ENCODE assay signal across 23 cellular contexts in the genomic region with DNA sequence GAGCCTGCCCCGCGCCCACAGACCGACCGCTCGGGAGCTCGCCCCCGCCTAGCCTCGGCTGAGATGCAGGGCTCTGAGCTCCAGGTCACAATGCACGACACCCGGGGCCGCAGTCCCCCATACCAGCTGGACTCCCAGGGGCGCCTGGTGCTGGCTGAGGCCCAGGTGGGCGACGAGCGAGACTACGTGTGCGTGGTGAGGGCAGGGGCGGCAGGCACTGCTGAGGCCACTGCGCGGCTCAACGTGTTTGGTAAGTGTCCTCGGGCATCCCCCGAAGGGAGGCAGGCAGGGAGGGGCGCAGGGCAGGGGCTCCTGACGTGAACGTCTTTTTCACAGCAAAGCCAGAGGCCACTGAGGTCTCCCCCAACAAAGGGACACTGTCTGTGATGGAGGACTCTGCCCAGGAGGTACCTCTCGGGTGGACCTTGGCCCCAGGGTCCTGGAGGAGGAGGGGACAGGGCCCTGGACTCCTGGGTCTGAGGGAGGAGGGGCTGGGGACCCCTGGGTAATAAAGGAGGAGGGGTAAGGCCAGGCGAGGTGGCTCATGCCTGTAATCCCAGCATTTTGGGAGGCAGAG. TPM values are rescaled to one million over a fixed set of nuclear protein-coding genes. Genes with fewer than 3 reads are reported as not detected.
DNase-seq lines count a peak whose midpoint lies in the region; ATAC-seq and TF ChIP-seq lines count a peak whose summit lies in the region.
"Had no signal": no experiment of that assay in that cellular context is flagged by ENCODE, and none has a peak within 500 bp of the region (broad histone marks: within the 10 kb centered on the region; RNA-seq: fewer than 3 reads in every experiment).

No MANE protein-coding gene starts in this region.

- DNase-seq in GM03348 (ENCODE audit: low spot score) (peak; percentile 3), HuH-7.5 (ENCODE audit: low spot score) (peak; percentile 32), ascending aorta (ENCODE audit: low spot score in 2 of 2) (no peak), epidermal melanocyte (ENCODE audit: insufficient read length, low spot score) (no peak), anterior cingulate cortex (lab: John Stamatoyannopoulos, UW) (no peak), RKO (ENCODE audit: low spot score) (no peak)
- DNase-seq: 8988T; CD4-positive, alpha-beta memory T cell; DMS 273 treated with DMSO at 0.1 percent for 48 hours; DMS53; DND-41; EL; GM23248; HCEC 1CT had no signal

- ATAC-seq in stimulated activated memory B cell treated with anti-CD40 and anti-IgM and Interleukin-4, amounts not matched to agents 10 μg/mL and 1 μg/mL and 100 μg/mL, for 72 hours: peak; percentile 2

- H3K4me1 ChIP-seq in ascending aorta: peaks cover 7 to 40% of the 10 kb centered on the region in 2 donors

- no peaks in the 10 kb centered on the region for H3K9me3 Mint-ChIP-seq in stimulated activated memory B cell treated with anti-CD40 and anti-IgM and Interleukin-4, amounts not matched to agents 10 μg/mL and 1 μg/mL and 100 μg/mL, for 72 hours
- H3K9me3 Mint-ChIP-seq: CD4-positive, alpha-beta memory T cell; IgD-negative memory B cell had no signal

- H3K27me3 Mint-ChIP-seq in stimulated activated memory B cell treated with anti-CD40 and anti-IgM and Interleukin-4, amounts not matched to agents 10 μg/mL and 1 μg/mL and 100 μg/mL, for 72 hours: peaks cover 50% of the 10 kb centered on the region

- intact Hi-C loops in ascending aorta (cut with DNase I): no loop called here

- peaks cover 7% of the 10 kb centered on the region for H3K4me1 Mint-ChIP-seq in stimulated activated memory B cell treated with anti-CD40 and anti-IgM and Interleukin-4, amounts not matched to agents 10 μg/mL and 1 μg/mL and 100 μg/mL, for 72 hours

- no peak overlapping the region for H3K4me3 ChIP-seq in ascending aorta
- H3K4me3 ChIP-seq: BLaER1, GM23248 had no signal

- peaks cover 36 to 48% of the 10 kb centered on the region in 2 donors for H3K36me3 ChIP-seq in ascending aorta

- H3K27ac Mint-ChIP-seq in stimulated activated memory B cell treated with anti-CD40 and anti-IgM and Interleukin-4, amounts not matched to agents 10 μg/mL and 1 μg/mL and 100 μg/mL, for 72 hours: no peak overlapping the region
- H3K27ac Mint-ChIP-seq: IgD-negative memory B cell had no signal

- H3K27me3 ChIP-seq in ascending aorta: no peaks in the 10 kb centered on the region
- H3K27me3 ChIP-seq: BLaER1 had no signal

- TF ChIP-seq CTCF in ascending aorta (IDR thresholded peaks at IDR 0.05): no peak

- no peaks in the 10 kb centered on the region for H3K9me3 ChIP-seq in ascending aorta
- H3K9me3 ChIP-seq: BLaER1 had no signal

- no peaks in the 10 kb centered on the region for H3K36me3 Mint-ChIP-seq in stimulated activated memory B cell treated with anti-CD40 and anti-IgM and Interleukin-4, amounts not matched to agents 10 μg/mL and 1 μg/mL and 100 μg/mL, for 72 hours
- H3K36me3 Mint-ChIP-seq: CD14-positive monocyte; CD4-positive, alpha-beta memory T cell had no signal

- peak overlapping the region; percentile 39 to 40 for H3K27ac ChIP-seq in ascending aorta
- H3K27ac ChIP-seq: BLaER1, GM23248, HL-60 had no signal

- H3K4me3 Mint-ChIP-seq in stimulated activated memory B cell treated with anti-CD40 and anti-IgM and Interleukin-4, amounts not matched to agents 10 μg/mL and 1 μg/mL and 100 μg/mL, for 72 hours: no peak overlapping the region
- H3K4me3 Mint-ChIP-seq: CD14-positive monocyte; CD4-positive, alpha-beta memory T cell; IgD-negative memory B cell had no signal

RNA-seq across cellular contexts. Expression of a gene that starts 3.3 kb away (rescaled TPM):
- 832 TPM for total RNA-seq in ascending aorta
- total RNA-seq: CD4-positive, alpha-beta memory T cell had no signal

RNA-seq across cellular contexts. Expression of a gene that starts 33.9 kb away (rescaled TPM):
- total RNA-seq in ascending aorta: 125 TPM

RNA-seq across cellular contexts. Expression of a gene that starts 34.5 kb away (rescaled TPM):
- not detected for total RNA-seq in ascending aorta
- total RNA-seq: A673; CD4-positive, alpha-beta memory T cell; G401; GM23248; H4; HT1080 had no signal

Comparison
In these comparisons a context has a peak if more than half of its experiments do, and no peak if none do; other contexts are left out.
1. DNase-seq: peak in GM03348 (single experiment) and HuH-7.5 (single experiment); none in ascending aorta (0 of 2), epidermal melanocyte (single experiment), anterior cingulate cortex (0 of 58) and RKO (single experiment).